In genomic region chr3:18556001-18556408, GRCh38 we compare ENCODE assay signal across 14 cellular contexts.
DNase-seq lines count a peak whose midpoint lies in the region; ATAC-seq and TF ChIP-seq lines count a peak whose summit lies in the region.
"Had no signal": no experiment of that assay in that cellular context is flagged by ENCODE, and none has a peak within 500 bp of the region (broad histone marks: within the 10 kb centered on the region; RNA-seq: fewer than 3 reads in every experiment).

No MANE protein-coding gene starts in this region.

- ATAC-seq in HG03039 (IDR thresholded peaks at IDR 0.05; ENCODE audit: unreplicated experiment) (peak; percentile 14), gastroesophageal sphincter (no peak)

- no peak for TF ChIP-seq POLR2A in gastroesophageal sphincter (IDR thresholded peaks at IDR 0.05)

- no peak for TF ChIP-seq CTCF in gastroesophageal sphincter (IDR thresholded peaks at IDR 0.05)

- no peak overlapping the region for H3K27ac ChIP-seq in gastroesophageal sphincter
- H3K27ac ChIP-seq: coronary artery, skin epidermis had no signal

- no peak overlapping the region for H3K4me3 Mint-ChIP-seq in T-helper 1 cell treated with Interleukin-12 subunit alpha and Interleukin-12 subunit beta and Interleukin-4 antibody, amounts not matched to agents 30 μg/mL and 1 μg/mL, for 36 hours

- H3K9me3 ChIP-seq in gastroesophageal sphincter = no peaks in the 10 kb centered on the region

- H3K27me3 Mint-ChIP-seq in T-helper 1 cell treated with Interleukin-12 subunit alpha and Interleukin-12 subunit beta and Interleukin-4 antibody, amounts not matched to agents 30 μg/mL and 1 μg/mL, for 36 hours (ENCODE audit: low read depth) = no peaks in the 10 kb centered on the region

- no peak overlapping the region for H3K4me3 ChIP-seq in gastroesophageal sphincter
- H3K4me3 ChIP-seq: coronary artery, skin epidermis had no signal

- H3K36me3 Mint-ChIP-seq in T-helper 1 cell treated with Interleukin-12 subunit alpha and Interleukin-12 subunit beta and Interleukin-4 antibody, amounts not matched to agents 30 μg/mL and 1 μg/mL, for 36 hours (ENCODE audit: low read depth) = peaks cover 29% of the 10 kb centered on the region

- peaks cover 50% of the 10 kb centered on the region for H3K4me1 Mint-ChIP-seq in T-helper 1 cell treated with Interleukin-12 subunit alpha and Interleukin-12 subunit beta and Interleukin-4 antibody, amounts not matched to agents 30 μg/mL and 1 μg/mL, for 36 hours (ENCODE audit: low read depth)

- H3K27me3 ChIP-seq in gastroesophageal sphincter = no peaks in the 10 kb centered on the region

- WGBS in gastroesophageal sphincter (ENCODE audit: low coverage in 1 of 2), 2 donors = no CpG with 5 or more reads among the region's 3 CpGs

- DNase-seq in T-helper 1 cell (no peak), putamen (ENCODE audit: low spot score) (no peak), posterior vena cava (ENCODE audit: low spot score) (no peak)
- peak; percentile 68 for DNase-seq in activated CD8-positive, alpha-beta memory T cell treated with anti-CD3 and anti-CD28 coated beads for 24 hours
- DNase-seq in stimulated activated CD4-positive, alpha-beta T cell treated with anti-CD3 and anti-CD28 coated beads, TNF-alpha, amount 100 ng/mL, for 24 hours (ENCODE audit: low read depth in 3 of 3) = peak in 2 of 3 experiments; percentile 17 to 22
- DNase-seq: 8988T, head of caudate nucleus, NCI-H1105 treated with DMSO at 0.1 percent for 48 hours, trophoblast cell had no signal

- no peaks in the 10 kb centered on the region for H3K36me3 ChIP-seq in gastroesophageal sphincter

- peaks cover 13% of the 10 kb centered on the region for H3K9me3 Mint-ChIP-seq in T-helper 1 cell treated with Interleukin-12 subunit alpha and Interleukin-12 subunit beta and Interleukin-4 antibody, amounts not matched to agents 30 μg/mL and 1 μg/mL, for 36 hours

- H3K27ac Mint-ChIP-seq in T-helper 1 cell treated with Interleukin-12 subunit alpha and Interleukin-12 subunit beta and Interleukin-4 antibody, amounts not matched to agents 30 μg/mL and 1 μg/mL, for 36 hours = peak overlapping the region; percentile 77

- TF ChIP-seq EP300 in gastroesophageal sphincter (IDR thresholded peaks at IDR 0.05) = no peak

- no peaks in the 10 kb centered on the region for H3K4me1 ChIP-seq in gastroesophageal sphincter

- intact Hi-C loops in posterior vena cava (cut with DNase I) = no loop called here

Comparison
In these comparisons a context has a peak if more than half of its experiments do, and no peak if none do; other contexts are left out.
1. DNase-seq: peak in activated CD8-positive, alpha-beta memory T cell treated with anti-CD3 and anti-CD28 coated beads for 24 hours (single experiment) and stimulated activated CD4-positive, alpha-beta T cell treated with anti-CD3 and anti-CD28 coated beads, TNF-alpha, amount 100 ng/mL, for 24 hours (2 of 3); none in T-helper 1 cell (0 of 5), putamen (single experiment) and posterior vena cava (single experiment).